In the genomic region with DNA sequence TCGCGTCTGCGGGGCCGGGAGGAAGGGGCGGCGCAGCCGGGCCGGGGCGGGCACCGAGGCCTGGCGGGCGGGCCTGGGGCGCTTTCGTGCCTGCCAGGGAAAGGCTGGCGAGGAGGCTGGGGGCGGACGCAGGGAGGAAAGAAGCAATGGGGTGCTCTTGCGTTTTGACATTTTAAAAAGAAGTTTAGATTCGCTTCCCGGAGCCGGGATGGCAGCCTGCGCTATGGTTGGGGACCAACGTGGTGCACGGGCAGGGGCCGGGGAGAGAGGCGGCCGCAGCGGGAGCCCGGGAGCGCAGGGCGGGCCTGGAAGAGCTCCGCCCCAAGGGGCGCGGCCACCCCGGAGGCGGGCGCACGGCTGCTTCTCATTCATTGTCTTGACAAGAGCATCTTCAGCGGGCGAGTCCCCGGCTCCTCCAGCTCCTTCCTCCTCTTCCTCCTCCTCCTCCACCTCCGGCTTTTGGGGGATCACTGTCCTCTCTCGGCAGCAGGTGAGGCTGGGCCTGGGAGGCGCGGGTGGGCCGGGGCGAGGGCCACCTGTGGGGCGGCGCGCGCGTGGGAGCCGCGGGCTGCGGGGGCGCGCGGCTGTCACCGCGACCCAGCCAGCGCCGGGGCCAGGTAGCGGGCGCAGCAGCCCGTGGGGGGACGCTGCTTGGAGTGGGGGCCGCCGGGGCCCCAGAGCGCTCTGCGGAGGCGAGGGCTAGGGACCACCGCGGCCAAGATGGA, we compare ENCODE assay signal across 8 cellular contexts. TPM values are rescaled to one million over a fixed set of nuclear protein-coding genes. Genes with fewer than 3 reads are reported as not detected.
DNase-seq lines count a peak whose midpoint lies in the region; ATAC-seq and TF ChIP-seq lines count a peak whose summit lies in the region.

CORO1A (plus strand) TSS at position 367 of the 725 bp plus-strand sequence. CDS start 1,608 bp downstream, outside the sequence.

- peak; percentile 42 for ATAC-seq in HG03025 (IDR thresholded peaks at IDR 0.05; ENCODE audit: low FRiP score, unreplicated experiment)
- ATAC-seq in left lobe of liver: peak; percentile 92

- TF ChIP-seq CTCF in choroid plexus epithelial cell (conservative IDR thresholded peaks at IDR 0.05; ENCODE audit: low read depth, low read length): no peak

- DNase-seq in DMS 273 (lab: John Stamatoyannopoulos, UW; ENCODE audit: unreplicated experiment): peak; percentile 89
- no peak for DNase-seq in DMS 273 treated with DMSO at 0.1 percent for 48 hours (lab: John Stamatoyannopoulos, UW)
- peak; percentile 58 for DNase-seq in NCI-H226
- peak; percentile 71 for DNase-seq in activated CD4-positive, alpha-beta T cell treated with anti-CD3 and anti-CD28 coated beads for 1 hour
- DNase-seq in choroid plexus epithelial cell (ENCODE audit: low read depth): peak; percentile 74
- DNase-seq in left lobe of liver (ENCODE audit: low spot score): peak; percentile 83
- peak; percentile 87 for DNase-seq in stimulated activated CD4-positive, alpha-beta T cell treated with anti-CD3 and anti-CD28 coated beads, Interleukin-1b, Interleukin-23, amount 100 ng/mL, for 48 hours

- H3K4me3 ChIP-seq in choroid plexus epithelial cell (ENCODE audit: low read depth, low read length): peak within 1 kb of the TSS; percentile 66

RNA-seq across cellular contexts. Expression of gene CORO1A, which starts in this region (rescaled TPM):
- total RNA-seq in left lobe of liver: 8.5 TPM
